ENCODE assay signal across 18 cellular contexts in genomic region chr11:3929232-3929631, GRCh38.
DNase-seq lines count a peak whose midpoint lies in the region; ATAC-seq and TF ChIP-seq lines count a peak whose summit lies in the region.
"Had no signal": no experiment of that assay in that cellular context is flagged by ENCODE, and none has a peak within 500 bp of the region (broad histone marks: within the 10 kb centered on the region; RNA-seq: fewer than 3 reads in every experiment).

No MANE protein-coding gene starts in this region.

- CTCF ChIA-PET in CD4-positive, alpha-beta T cell (lab: Charles Lee): interaction anchor here (0.6 kb wide), 1 partner anchor 9 kb away, joined by 3 read pairs; no protein-coding TSS in a partner anchor
- CTCF ChIA-PET in RWPE1 (lab: Yijun Ruan, JAX): interaction anchor here (0.7 kb wide), 1 partner anchor 145 kb away, joined by 3 read pairs; no protein-coding TSS in a partner anchor

- no peak overlapping the region for H3K4me3 Mint-ChIP-seq in CD4-positive, alpha-beta T cell
- H3K4me3 Mint-ChIP-seq: activated T-helper 1 cell treated with anti-CD3 and anti-CD28 coated beads, Interleukin-12 subunit alpha, Interleukin-12 subunit beta, Interleukin-2, Interleukin-4 antibody, amounts not matched to agents 30 ng/mL and 10 ng/mL and 1 ng/mL, durations not matched to agents 14 hours and 24 hours and 36 hours; immature natural killer cell had no signal

- H3K27ac Mint-ChIP-seq in CD4-positive, alpha-beta T cell: peak overlapping the region; percentile 42
- H3K27ac Mint-ChIP-seq: activated T-helper 1 cell treated with anti-CD3 and anti-CD28 coated beads, Interleukin-12 subunit alpha, Interleukin-12 subunit beta, Interleukin-2, Interleukin-4 antibody, amounts not matched to agents 30 ng/mL and 10 ng/mL and 1 ng/mL, durations not matched to agents 14 hours and 24 hours and 36 hours had no signal

- H3K4me1 ChIP-seq in neutrophil (ENCODE audit: control insufficient read depth in 1 of 2, insufficient read depth in 1 of 2, low read depth in 1 of 2, low read length in 1 of 2): peaks cover 58 to 63% of the 10 kb centered on the region in 2 experiments
- H3K4me1 ChIP-seq: colonic mucosa had no signal

- no peaks in the 10 kb centered on the region for H3K27me3 Mint-ChIP-seq in CD4-positive, alpha-beta T cell

- peaks cover 66% of the 10 kb centered on the region for H3K4me1 Mint-ChIP-seq in CD4-positive, alpha-beta T cell (ENCODE audit: low read depth)

- POLR2A ChIA-PET in CD4-positive, alpha-beta T cell (lab: Charles Lee): interaction anchor here (1.1 kb wide), 1 partner anchor 13 kb away, joined by 3 read pairs; no protein-coding TSS in a partner anchor
- POLR2A ChIA-PET in RWPE1 (lab: Yijun Ruan, JAX; ENCODE audit: low non-redundant PET): no interaction called here

- no peak overlapping the region for H3K27ac ChIP-seq in CD4-positive, alpha-beta T cell (ENCODE audit: low read depth, low read length)
- H3K27ac ChIP-seq in neutrophil (peak overlapping the region; percentile 64), RWPE1 (no peak overlapping the region)
- H3K27ac ChIP-seq: adrenal gland, colonic mucosa, Peyer's patch had no signal

- intact Hi-C loops in CD4-positive, alpha-beta T cell (cut with DNase I, micrococcal nuclease): no loop called here

- H3K36me3 ChIP-seq in neutrophil: no peaks in the 10 kb centered on the region
- H3K36me3 ChIP-seq: adrenal gland, colonic mucosa, Peyer's patch, transverse colon had no signal

- H3K36me3 Mint-ChIP-seq in CD4-positive, alpha-beta T cell (ENCODE audit: low read depth): peaks cover 5% of the 10 kb centered on the region

- DNase-seq in CD4-positive, alpha-beta T cell: no peak
- DNase-seq in NCI-H1092 (lab: John Stamatoyannopoulos, UW) (peak; percentile 73), glomerular visceral epithelial cell (ENCODE audit: extremely low spot score) (peak; percentile 69), RWPE1 (ENCODE audit: low spot score) (no peak), NCI-H446 (lab: John Stamatoyannopoulos, UW) (no peak), SIG-M5 (lab: John Stamatoyannopoulos, UW) (no peak)
- DNase-seq: activated CD4-positive, alpha-beta T cell treated with anti-CD3 and anti-CD28 coated beads, Interleukin-2, amount 50 U/mL, for 48 hours; colonic mucosa; HCEC 1CT; immature natural killer cell; NCI-H1930; NCI-H774; Peyer's patch; transverse colon had no signal

- H3K9me3 ChIP-seq in CD4-positive, alpha-beta T cell (ENCODE audit: control insufficient read depth, low read length): no peaks in the 10 kb centered on the region
- H3K9me3 ChIP-seq in neutrophil: no peaks in the 10 kb centered on the region
- H3K9me3 ChIP-seq: adrenal gland, colonic mucosa, Peyer's patch, transverse colon had no signal

- H3K27me3 ChIP-seq in CD4-positive, alpha-beta T cell (ENCODE audit: control insufficient read depth, insufficient read depth, low read length): no peaks in the 10 kb centered on the region
- no peaks in the 10 kb centered on the region for H3K27me3 ChIP-seq in neutrophil
- H3K27me3 ChIP-seq: adrenal gland, colonic mucosa, Peyer's patch, transverse colon had no signal

- no peaks in the 10 kb centered on the region for H3K9me3 Mint-ChIP-seq in CD4-positive, alpha-beta T cell
- H3K9me3 Mint-ChIP-seq: activated T-helper 1 cell treated with anti-CD3 and anti-CD28 coated beads, Interleukin-12 subunit alpha, Interleukin-12 subunit beta, Interleukin-2, Interleukin-4 antibody, amounts not matched to agents 30 ng/mL and 10 ng/mL and 1 ng/mL, durations not matched to agents 14 hours and 24 hours and 36 hours; immature natural killer cell had no signal

- ATAC-seq in CD4-positive, alpha-beta T cell (ENCODE audit: poor library complexity): no peak

- TF ChIP-seq CTCF in CD4-positive, alpha-beta T cell (IDR thresholded peaks at IDR 0.05): no peak
- TF ChIP-seq CTCF in neutrophil (IDR thresholded peaks at IDR 0.05) (no peak), RWPE1 (conservative IDR thresholded peaks at IDR 0.05; ENCODE audit: low read depth) (no peak)

- H3K4me3 ChIP-seq in neutrophil (ENCODE audit: low read depth in 1 of 2, low read length in 1 of 2): no peak overlapping the region
- H3K4me3 ChIP-seq: adrenal gland, colonic mucosa, Peyer's patch, smooth muscle cell, transverse colon had no signal

Comparison
In these comparisons a context has a peak if more than half of its experiments do, and no peak if none do; other contexts are left out.
1. DNase-seq: peak in NCI-H1092 (single experiment) and glomerular visceral epithelial cell (single experiment); none in CD4-positive, alpha-beta T cell (0 of 10), RWPE1 (single experiment), NCI-H446 (0 of 2) and SIG-M5 (single experiment).